In genomic region chrX:121000589-121000988, GRCh38 we compare ENCODE assay signal across 10 cellular contexts. TPM values are rescaled to one million over a fixed set of nuclear protein-coding genes. Genes with fewer than 3 reads are reported as not detected.
DNase-seq lines count a peak whose midpoint lies in the region; ATAC-seq, FAIRE-seq and TF ChIP-seq lines count a peak whose summit lies in the region.
"Had no signal": no experiment of that assay in that cellular context is flagged by ENCODE, and none has a peak within 500 bp of the region (broad histone marks: within the 10 kb centered on the region; RNA-seq: fewer than 3 reads in every experiment).

No MANE protein-coding gene starts in this region.

- no peak for TF ChIP-seq POLR2A in esophagus squamous epithelium (IDR thresholded peaks at IDR 0.05)

- no peaks in the 10 kb centered on the region for H3K27me3 ChIP-seq in esophagus squamous epithelium

- peak in 4 of 6 experiments; percentile 15 to 49 (median 24) for TF ChIP-seq CTCF in esophagus squamous epithelium (IDR thresholded peaks at IDR 0.05)

- no peaks in the 10 kb centered on the region for H3K9me3 ChIP-seq in esophagus squamous epithelium

- H3K27ac ChIP-seq in esophagus squamous epithelium (no peak overlapping the region), caudate nucleus (ENCODE audit: low read depth, low read length) (no peak overlapping the region)

- no peaks in the 10 kb centered on the region for H3K36me3 ChIP-seq in esophagus squamous epithelium

- WGBS in esophagus squamous epithelium, 2 donors = 42 to 52% methylated on average over 4 of the region's 4 CpGs

- no peak overlapping the region for H3K4me3 ChIP-seq in esophagus squamous epithelium

- intact Hi-C loops in esophagus squamous epithelium (cut with DNase I) = no loop called here

- peak; percentile 46 for ATAC-seq in GM18867 (IDR thresholded peaks at IDR 0.05; ENCODE audit: unreplicated experiment)
- ATAC-seq in GM21447 (IDR thresholded peaks at IDR 0.05; ENCODE audit: unreplicated experiment) = no peak
- ATAC-seq in HG02763 (IDR thresholded peaks at IDR 0.05; ENCODE audit: unreplicated experiment) = no peak

- no peaks in the 10 kb centered on the region for H3K4me1 ChIP-seq in esophagus squamous epithelium

- DNase-seq in NCI-H82 (lab: John Stamatoyannopoulos, UW) = peak; percentile 49
- DNase-seq in esophagus squamous epithelium (lab: John Stamatoyannopoulos, UW) = no peak
- DNase-seq in hepatic stellate cell (ENCODE audit: low spot score) = no peak
- DNase-seq in caudate nucleus (lab: John Stamatoyannopoulos, UW) = no peak
- DNase-seq: activated CD4-positive, CD25-positive, alpha-beta regulatory T cell had no signal

- peak; percentile 23 for FAIRE-seq in A204.1 (lab: Jason Lieb, UNC)

RNA-seq across cellular contexts. Expression of gene CT47A1, which starts 15.0 kb away (rescaled TPM):
- total RNA-seq in esophagus squamous epithelium = not detected
- total RNA-seq: ureter had no signal

RNA-seq across cellular contexts. Expression of gene CT47A2, which starts 19.9 kb away (rescaled TPM):
- total RNA-seq in esophagus squamous epithelium = not detected
- total RNA-seq: ureter had no signal

RNA-seq across cellular contexts. Expression of gene CT47A3, which starts 24.7 kb away (rescaled TPM):
- not detected for total RNA-seq in esophagus squamous epithelium
- total RNA-seq: ureter had no signal

RNA-seq across cellular contexts. Expression of gene CT47A4, which starts 29.6 kb away (rescaled TPM):
- not detected for total RNA-seq in esophagus squamous epithelium
- total RNA-seq: ureter had no signal

RNA-seq across cellular contexts. Expression of gene CT47A5, which starts 34.4 kb away (rescaled TPM):
- not detected for total RNA-seq in esophagus squamous epithelium
- total RNA-seq: ureter had no signal
